In the genomic region with DNA sequence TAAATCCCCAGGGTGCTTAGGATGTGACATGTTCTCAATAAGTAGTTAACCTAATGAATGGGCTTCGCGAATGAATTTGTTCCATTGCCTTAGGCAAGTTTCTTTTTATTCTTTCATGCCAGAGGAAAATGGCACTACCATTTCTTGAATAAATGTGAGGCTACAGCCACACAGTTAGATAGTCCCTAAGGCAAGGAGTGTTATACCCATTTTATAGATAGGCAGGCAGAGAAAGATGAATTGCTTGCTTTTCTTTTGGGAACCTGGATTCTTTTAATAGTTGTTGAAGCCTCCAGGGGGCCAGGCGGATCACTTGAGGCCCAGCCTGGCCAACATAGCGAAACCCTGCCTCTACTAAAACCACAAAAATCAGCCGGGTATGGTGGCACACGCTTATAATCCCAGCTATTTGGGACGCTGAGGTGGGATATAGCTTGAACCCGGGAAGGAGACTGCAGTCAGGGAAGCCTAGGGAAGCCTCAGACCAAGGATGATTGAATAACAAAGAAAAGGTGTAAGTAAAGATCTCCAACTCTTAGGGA, we compare ENCODE assay signal across 8 cellular contexts. TPM values are rescaled to one million over a fixed set of nuclear protein-coding genes. Genes with fewer than 3 reads are reported as not detected.
DNase-seq lines count a peak whose midpoint lies in the region; ATAC-seq and TF ChIP-seq lines count a peak whose summit lies in the region.

No MANE protein-coding gene starts in this region.

- intact Hi-C loops in prostate gland (cut with DNase I) = no loop called here

- ATAC-seq in RWPE2 (ENCODE audit: low read depth) (no peak), GM18909 (IDR thresholded peaks at IDR 0.05; ENCODE audit: poor library complexity, unreplicated experiment) (no peak), GM19455 (IDR thresholded peaks at IDR 0.05; ENCODE audit: unreplicated experiment) (no peak)

- peaks cover 31% of the 10 kb centered on the region for H3K79me2 ChIP-seq in fibroblast of lung (ENCODE audit: control insufficient read depth, insufficient read depth, low read length)

- no peak overlapping the region for H2AFZ ChIP-seq in fibroblast of lung (ENCODE audit: low read length)

- H3K9me3 ChIP-seq in RWPE2 (ENCODE audit: severe bottlenecking) = no peaks in the 10 kb centered on the region
- no peaks in the 10 kb centered on the region for H3K9me3 ChIP-seq in fibroblast of lung (ENCODE audit: control insufficient read depth, insufficient read depth, low read depth, low read length)
- no peaks in the 10 kb centered on the region for H3K9me3 ChIP-seq in prostate gland

- H3K27ac ChIP-seq in RWPE2 (ENCODE audit: poor library complexity, severe bottlenecking) (peak overlapping the region; percentile 79), fibroblast of lung (ENCODE audit: insufficient read depth, low read length) (peak overlapping the region; percentile 95), prostate gland (no peak overlapping the region)

- peak overlapping the region; percentile 100 for H3K4me3 ChIP-seq in GM06990 (replicated peaks; ENCODE audit: low read depth, low read length)
- H3K4me3 ChIP-seq in RWPE2 (ENCODE audit: severe bottlenecking) = peak overlapping the region; percentile 82
- H3K4me3 ChIP-seq in fibroblast of lung (replicated peaks in 1 of 4; ENCODE audit: control extremely low read depth in 1 of 4, insufficient read depth in 1 of 4, low read depth in 3 of 4, low read length in 4 of 4) = peak overlapping the region; percentile 78 to 92 (median 88)
- peak overlapping the region; percentile 60 to 72 for H3K4me3 ChIP-seq in prostate gland

- peaks cover 26% of the 10 kb centered on the region for H3K36me3 ChIP-seq in GM06990 (ENCODE audit: control insufficient read depth, insufficient read depth, low read length)
- H3K36me3 ChIP-seq in RWPE2 (ENCODE audit: low read depth) = peaks cover 82% of the 10 kb centered on the region
- H3K36me3 ChIP-seq in fibroblast of lung (ENCODE audit: control insufficient read depth, insufficient read depth, low read length) = peaks cover 17% of the 10 kb centered on the region
- H3K36me3 ChIP-seq in prostate gland = peaks cover 0 to 4% of the 10 kb centered on the region in 2 donors

- H4K20me1 ChIP-seq in fibroblast of lung (ENCODE audit: control insufficient read depth, extremely low read depth, insufficient read depth, low read length) = no peaks in the 10 kb centered on the region

- DNase-seq in GM06990 (ENCODE audit: extremely low read depth, insufficient read length) = no peak
- no peak for DNase-seq in RWPE2 (ENCODE audit: low spot score)
- DNase-seq in fibroblast of lung (ENCODE audit: low read depth in 2 of 2) = no peak
- no peak for DNase-seq in prostate gland (ENCODE audit: low spot score)
- no peak for DNase-seq in EL
- no peak for DNase-seq in activated CD4-positive, alpha-beta T cell treated with anti-CD3 and anti-CD28 coated beads for 48 hours

- H3K27me3 ChIP-seq in GM06990 (replicated peaks; ENCODE audit: control insufficient read depth, insufficient read depth, low read length) (no peaks in the 10 kb centered on the region), RWPE2 (ENCODE audit: insufficient read depth, poor library complexity, severe bottlenecking) (no peaks in the 10 kb centered on the region), fibroblast of lung (ENCODE audit: control insufficient read depth, insufficient read depth, low read length) (no peaks in the 10 kb centered on the region), prostate gland (replicated peaks; ENCODE audit: insufficient read depth) (no peaks in the 10 kb centered on the region)

- peak overlapping the region; percentile 63 for H3K9ac ChIP-seq in fibroblast of lung (ENCODE audit: insufficient read depth, low read length)

- 39% methylated on average over 8 of the region's 8 CpGs for WGBS in prostate gland

- TF ChIP-seq POLR2A in prostate gland (IDR thresholded peaks at IDR 0.05) = no peak

- peak overlapping the region; percentile 86 for H3K4me2 ChIP-seq in fibroblast of lung (ENCODE audit: extremely low read depth, insufficient read depth, low read length)

- H3K4me1 ChIP-seq in RWPE2 (ENCODE audit: insufficient read depth, poor library complexity, severe bottlenecking) = peaks cover 10% of the 10 kb centered on the region
- peaks cover 12% of the 10 kb centered on the region for H3K4me1 ChIP-seq in fibroblast of lung (ENCODE audit: control insufficient read depth, extremely low read depth, insufficient read depth, low read length)
- H3K4me1 ChIP-seq in prostate gland (replicated peaks) = no peaks in the 10 kb centered on the region

- peak; percentile 11 for TF ChIP-seq CTCF in GM06990 (IDR thresholded peaks at IDR 0.05; ENCODE audit: insufficient read depth, low read length, poor library complexity, severe bottlenecking)
- peak; percentile 22 for TF ChIP-seq CTCF in RWPE2 (IDR thresholded peaks at IDR 0.05; ENCODE audit: poor library complexity, severe bottlenecking)
- no peak for TF ChIP-seq CTCF in fibroblast of lung (conservative IDR thresholded peaks at IDR 0.05 in 1 of 2, IDR thresholded peaks at IDR 0.05 in 1 of 2; ENCODE audit: low read depth in 1 of 2, low read length in 2 of 2)
- TF ChIP-seq CTCF in prostate gland (IDR thresholded peaks at IDR 0.05) = no peak

RNA-seq across cellular contexts. Expression of a gene that starts 0.9 kb away (rescaled TPM):
- 10.3 and 11.1 TPM in 2 replicates for total RNA-seq in fibroblast of lung
- polyA plus RNA-seq in fibroblast of lung = 26.3 and 49.7 TPM in 2 replicates
- 26.3 and 49.8 TPM in 2 replicates for polyA plus RNA-seq in fibroblast of lung (2012)
- 9.9 and 22.1 TPM in 2 replicates for polyA minus RNA-seq in fibroblast of lung (ENCODE audit: low replicate concordance)
- 10 to 100 TPM; 10.8 to 11.6 TPM for total RNA-seq in prostate gland

RNA-seq across cellular contexts. Expression of a gene that starts 1.1 kb away (rescaled TPM):
- total RNA-seq in fibroblast of lung = 41.6 and 54.7 TPM in 2 replicates
- polyA plus RNA-seq in fibroblast of lung = 77.6 and 94.9 TPM in 2 replicates
- 143 and 164 TPM in 2 replicates for polyA plus RNA-seq in fibroblast of lung (2012)
- polyA minus RNA-seq in fibroblast of lung (ENCODE audit: low replicate concordance) = 52.9 and 67.0 TPM in 2 replicates
- total RNA-seq in prostate gland = 100 to 1,000 TPM; 172 to 203 TPM

RNA-seq across cellular contexts. Expression of a gene that starts 22.2 kb away (rescaled TPM):
- 9.8 and 11.1 TPM in 2 replicates for total RNA-seq in fibroblast of lung
- 3.0 and 3.4 TPM in 2 replicates for polyA plus RNA-seq in fibroblast of lung
- 2.7 and 3.8 TPM in 2 replicates for polyA plus RNA-seq in fibroblast of lung (2012)
- 4.2 and 5.2 TPM in 2 replicates for polyA minus RNA-seq in fibroblast of lung (ENCODE audit: low replicate concordance)
- total RNA-seq in prostate gland = 1 to 10 TPM; 2.4 to 8.2 TPM

RNA-seq across cellular contexts. Expression of a gene that starts 25.9 kb away (rescaled TPM):
- total RNA-seq in fibroblast of lung (59.1 and 89.5 TPM in 2 replicates), prostate gland (100 to 1,000 TPM; 107 to 119 TPM)
- 101 and 107 TPM in 2 replicates for polyA plus RNA-seq in fibroblast of lung
- polyA plus RNA-seq in fibroblast of lung (2012) = 69.6 and 81.1 TPM in 2 replicates
- polyA minus RNA-seq in fibroblast of lung (ENCODE audit: low replicate concordance) = 177 and 223 TPM in 2 replicates

RNA-seq across cellular contexts. Expression of a gene that starts 28.9 kb away (rescaled TPM):
- 74.2 and 94.3 TPM in 2 replicates for total RNA-seq in fibroblast of lung
- 90.8 and 116 TPM in 2 replicates for polyA plus RNA-seq in fibroblast of lung
- polyA plus RNA-seq in fibroblast of lung (2012) = 98.9 and 144 TPM in 2 replicates
- polyA minus RNA-seq in fibroblast of lung (ENCODE audit: low replicate concordance) = 14.7 and 20.6 TPM in 2 replicates
- 100 to 1,000 TPM; 105 to 125 TPM for total RNA-seq in prostate gland

Comparison
In these comparisons a context has a peak if more than half of its experiments do, and no peak if none do; other contexts are left out.
1. CTCF ChIP-seq: peak in GM06990 (single experiment) and RWPE2 (single experiment); none in fibroblast of lung (0 of 2) and prostate gland (0 of 4).
2. H3K27ac ChIP-seq: peak in RWPE2 (single experiment) and fibroblast of lung (single experiment); none in prostate gland (0 of 2).
3. Peak in every context shown above with its lines, with median percentiles within 50 percentile points of each other: H3K4me3 ChIP-seq.